Comparison of ENCODE assay signal across 1 cellular context in the genomic region with DNA sequence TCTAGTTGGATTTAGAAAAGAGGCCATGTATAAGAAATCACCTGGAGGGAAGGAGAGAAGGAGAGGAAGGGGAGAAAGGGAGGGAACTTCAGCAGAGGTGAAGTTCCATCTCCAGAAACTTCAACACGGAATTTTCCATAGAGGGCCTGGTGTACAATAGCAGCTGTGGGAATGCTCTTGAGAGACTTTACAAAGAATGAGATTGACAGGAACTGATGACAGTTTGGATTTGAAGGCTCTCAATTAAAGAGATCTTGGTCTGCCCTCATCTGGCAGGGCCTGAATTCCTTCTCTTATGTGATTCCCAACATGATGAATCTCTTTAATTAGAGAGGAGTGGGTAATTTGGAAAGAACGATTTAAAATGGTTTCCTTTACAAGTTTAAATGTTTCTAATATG.
TF ChIP-seq lines count a peak whose summit lies in the region.

No MANE protein-coding gene starts in this region.

TF ChIP-seq in HepG2, 621 proteins besides CTCF, POLR2A, EP300 and RAD21 (continued from another document):
- TF ChIP-seq, protein P1, sequence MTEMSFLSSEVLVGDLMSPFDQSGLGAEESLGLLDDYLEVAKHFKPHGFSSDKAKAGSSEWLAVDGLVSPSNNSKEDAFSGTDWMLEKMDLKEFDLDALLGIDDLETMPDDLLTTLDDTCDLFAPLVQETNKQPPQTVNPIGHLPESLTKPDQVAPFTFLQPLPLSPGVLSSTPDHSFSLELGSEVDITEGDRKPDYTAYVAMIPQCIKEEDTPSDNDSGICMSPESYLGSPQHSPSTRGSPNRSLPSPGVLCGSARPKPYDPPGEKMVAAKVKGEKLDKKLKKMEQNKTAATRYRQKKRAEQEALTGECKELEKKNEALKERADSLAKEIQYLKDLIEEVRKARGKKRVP (CRISPR knock-in tag; IDR thresholded peaks at IDR 0.05): no peak
- TF ChIP-seq, protein P2, sequence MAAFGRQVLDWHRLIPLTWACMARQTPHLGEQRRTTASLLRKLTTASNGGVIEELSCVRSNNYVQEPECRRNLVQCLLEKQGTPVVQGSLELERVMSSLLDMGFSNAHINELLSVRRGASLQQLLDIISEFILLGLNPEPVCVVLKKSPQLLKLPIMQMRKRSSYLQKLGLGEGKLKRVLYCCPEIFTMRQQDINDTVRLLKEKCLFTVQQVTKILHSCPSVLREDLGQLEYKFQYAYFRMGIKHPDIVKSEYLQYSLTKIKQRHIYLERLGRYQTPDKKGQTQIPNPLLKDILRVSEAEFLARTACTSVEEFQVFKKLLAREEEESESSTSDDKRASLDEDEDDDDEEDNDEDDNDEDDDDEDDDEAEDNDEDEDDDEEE (CRISPR knock-in tag; IDR thresholded peaks at IDR 0.05): no peak
